26 cellular contexts compared by ENCODE assay signal in genomic region chr10:74831518-74832120, GRCh38. TPM values are rescaled to one million over a fixed set of nuclear protein-coding genes. Genes with fewer than 3 reads are reported as not detected.
DNase-seq lines count a peak whose midpoint lies in the region; ATAC-seq and TF ChIP-seq lines count a peak whose summit lies in the region.
"Had no signal": no experiment of that assay in that cellular context is flagged by ENCODE, and none has a peak within 500 bp of the region (broad histone marks: within the 10 kb centered on the region; RNA-seq: fewer than 3 reads in every experiment).

No MANE protein-coding gene starts in this region.

- no peaks in the 10 kb centered on the region for H3K9me3 Mint-ChIP-seq in activated CD4-positive, alpha-beta T cell treated with anti-CD3 and anti-CD28 coated beads, Interleukin-2, amount 10 ng/mL, durations not matched to agents 24 days and 14 days
- peaks cover 4% of the 10 kb centered on the region for H3K9me3 Mint-ChIP-seq in glutamatergic neuron (ENCODE audit: unreplicated experiment)
- H3K9me3 Mint-ChIP-seq in stimulated activated memory B cell treated with anti-CD40 and anti-IgM and Interleukin-4, amounts not matched to agents 10 μg/mL and 1 μg/mL and 100 μg/mL, for 72 hours = peaks cover 5% of the 10 kb centered on the region
- H3K9me3 Mint-ChIP-seq: activated CD4-positive, alpha-beta memory T cell treated with anti-CD3 and anti-CD28 coated beads for 36 hours; stimulated activated naive CD8-positive, alpha-beta T cell treated with anti-CD3 and anti-CD28 coated beads, Interleukin-15, amount 100 ng/mL, for 72 hours had no signal

- H3K4me1 Mint-ChIP-seq in activated CD4-positive, alpha-beta T cell treated with anti-CD3 and anti-CD28 coated beads, Interleukin-2, amount 10 ng/mL, durations not matched to agents 24 days and 14 days = peaks cover 30% of the 10 kb centered on the region
- H3K4me1 Mint-ChIP-seq in glutamatergic neuron (ENCODE audit: low read depth, unreplicated experiment) = peaks cover 14% of the 10 kb centered on the region
- H3K4me1 Mint-ChIP-seq in stimulated activated memory B cell treated with anti-CD40 and anti-IgM and Interleukin-4, amounts not matched to agents 10 μg/mL and 1 μg/mL and 100 μg/mL, for 72 hours = peaks cover 56% of the 10 kb centered on the region

- intact Hi-C loops in activated CD4-positive, alpha-beta T cell treated with anti-CD3 and anti-CD28 coated beads, Interleukin-2, amount 10 ng/mL, durations not matched to agents 24 days and 14 days (cut with micrococcal nuclease) = no loop called here

- H2AFZ ChIP-seq in Karpas-422 (ENCODE audit: low read length) = no peak overlapping the region
- H2AFZ ChIP-seq: PC-9 had no signal

- 0 out of 2 replicates have a peak overlapping the region, but pooled peaks have one; percentile 6 for H3K9ac ChIP-seq in Karpas-422 (ENCODE audit: low read length)

- H3K4me3 Mint-ChIP-seq in activated CD4-positive, alpha-beta T cell treated with anti-CD3 and anti-CD28 coated beads, Interleukin-2, amount 10 ng/mL, durations not matched to agents 24 days and 14 days = no peak overlapping the region
- H3K4me3 Mint-ChIP-seq in glutamatergic neuron (ENCODE audit: unreplicated experiment) = peak overlapping the region; percentile 13
- H3K4me3 Mint-ChIP-seq in stimulated activated memory B cell treated with anti-CD40 and anti-IgM and Interleukin-4, amounts not matched to agents 10 μg/mL and 1 μg/mL and 100 μg/mL, for 72 hours = no peak overlapping the region
- H3K4me3 Mint-ChIP-seq: activated CD4-positive, alpha-beta memory T cell treated with anti-CD3 and anti-CD28 coated beads for 36 hours; stimulated activated naive CD8-positive, alpha-beta T cell treated with anti-CD3 and anti-CD28 coated beads, Interleukin-15, amount 100 ng/mL, for 72 hours had no signal

- DNase-seq in activated CD4-positive, alpha-beta T cell treated with anti-CD3 and anti-CD28 coated beads, Interleukin-2, amount 10 ng/mL, durations not matched to agents 24 days and 14 days = no peak
- no peak for DNase-seq in activated CD4-positive, alpha-beta T cell treated with anti-CD3 and anti-CD28 coated beads, Interleukin-2, amount 50 U/mL, for 48 hours
- no peak for DNase-seq in Karpas-422
- no peak for DNase-seq in glutamatergic neuron
- DNase-seq in activated effector memory CD4-positive, alpha-beta T cell treated with anti-CD3 and anti-CD28 coated beads, Interleukin-2, amount 50 U/mL, for 16 hours = no peak
- DNase-seq in ecto neural progenitor cell (ENCODE audit: low spot score) = no peak
- DNase-seq in activated CD4-positive, CD25-positive, alpha-beta regulatory T cell treated with anti-CD3 and anti-CD28 coated beads, Interleukin-2, amount 50 U/mL, for 72 hours = no peak
- DNase-seq: 8988T; activated CD4-positive, alpha-beta memory T cell treated with anti-CD3 and anti-CD28 coated beads for 36 hours; activated naive CD4-positive, alpha-beta T cell treated with anti-CD3 and anti-CD28 coated beads, Interleukin-2, amount 50 U/mL, for 16 hours; activated T-cell treated with anti-CD3 and anti-CD28 coated beads for 4 hours; cerebellar nuclear complex; effector CD4-positive, alpha-beta T cell; EL; erythroblast; mesendoderm; NCI-H1417; NCI-H2171; NCI-H69; PC-9; stimulated activated CD4-positive, alpha-beta T cell treated with anti-CD3 and anti-CD28 coated beads, Interleukin-4, amount 100 ng/mL, for 1 hour; stimulated activated naive CD8-positive, alpha-beta T cell treated with anti-CD3 and anti-CD28 coated beads, Interleukin-15, amount 100 ng/mL, for 72 hours; T-helper 1 cell; upper lobe of right lung had no signal

- peak overlapping the region; percentile 2 for H3K27ac Mint-ChIP-seq in activated CD4-positive, alpha-beta T cell treated with anti-CD3 and anti-CD28 coated beads, Interleukin-2, amount 10 ng/mL, durations not matched to agents 24 days and 14 days
- no peak overlapping the region for H3K27ac Mint-ChIP-seq in glutamatergic neuron (ENCODE audit: unreplicated experiment)
- peak overlapping the region; percentile 10 for H3K27ac Mint-ChIP-seq in stimulated activated memory B cell treated with anti-CD40 and anti-IgM and Interleukin-4, amounts not matched to agents 10 μg/mL and 1 μg/mL and 100 μg/mL, for 72 hours
- H3K27ac Mint-ChIP-seq: activated CD4-positive, alpha-beta memory T cell treated with anti-CD3 and anti-CD28 coated beads for 36 hours; stimulated activated naive CD8-positive, alpha-beta T cell treated with anti-CD3 and anti-CD28 coated beads, Interleukin-15, amount 100 ng/mL, for 72 hours had no signal

- H3K9me2 ChIP-seq in Karpas-422 (replicated peaks; ENCODE audit: insufficient read depth, low read length) = no peaks in the 10 kb centered on the region

- ATAC-seq in stimulated activated memory B cell treated with anti-CD40 and anti-IgM and Interleukin-4, amounts not matched to agents 10 μg/mL and 1 μg/mL and 100 μg/mL, for 72 hours = no peak
- ATAC-seq: stimulated activated naive CD8-positive, alpha-beta T cell treated with anti-CD3 and anti-CD28 coated beads, Interleukin-15, amount 100 ng/mL, for 72 hours; upper lobe of right lung had no signal

- H3K27ac ChIP-seq in Karpas-422 (ENCODE audit: low read length) = peak overlapping the region; percentile 24
- H3K27ac ChIP-seq: PC-9, upper lobe of right lung had no signal

- peaks cover 25% of the 10 kb centered on the region for H3K36me3 ChIP-seq in Karpas-422 (ENCODE audit: insufficient read depth, low read length)
- H3K36me3 ChIP-seq: upper lobe of right lung had no signal

- H3K79me2 ChIP-seq in Karpas-422 (ENCODE audit: low read length) = peaks cover 94% of the 10 kb centered on the region

- no peak overlapping the region for H3K4me3 ChIP-seq in Karpas-422 (ENCODE audit: low read length)
- H3K4me3 ChIP-seq: PC-9, smooth muscle cell, upper lobe of right lung had no signal

- H3K36me3 Mint-ChIP-seq in activated CD4-positive, alpha-beta T cell treated with anti-CD3 and anti-CD28 coated beads, Interleukin-2, amount 10 ng/mL, durations not matched to agents 24 days and 14 days (ENCODE audit: low read depth) = peaks cover 22% of the 10 kb centered on the region
- no peaks in the 10 kb centered on the region for H3K36me3 Mint-ChIP-seq in glutamatergic neuron (ENCODE audit: unreplicated experiment)
- H3K36me3 Mint-ChIP-seq in stimulated activated memory B cell treated with anti-CD40 and anti-IgM and Interleukin-4, amounts not matched to agents 10 μg/mL and 1 μg/mL and 100 μg/mL, for 72 hours = peaks cover 16% of the 10 kb centered on the region
- H3K36me3 Mint-ChIP-seq: activated CD4-positive, alpha-beta memory T cell treated with anti-CD3 and anti-CD28 coated beads for 36 hours had no signal

- no peaks in the 10 kb centered on the region for H3K27me3 Mint-ChIP-seq in activated CD4-positive, alpha-beta T cell treated with anti-CD3 and anti-CD28 coated beads, Interleukin-2, amount 10 ng/mL, durations not matched to agents 24 days and 14 days
- no peaks in the 10 kb centered on the region for H3K27me3 Mint-ChIP-seq in glutamatergic neuron (ENCODE audit: unreplicated experiment)
- no peaks in the 10 kb centered on the region for H3K27me3 Mint-ChIP-seq in stimulated activated memory B cell treated with anti-CD40 and anti-IgM and Interleukin-4, amounts not matched to agents 10 μg/mL and 1 μg/mL and 100 μg/mL, for 72 hours
- H3K27me3 Mint-ChIP-seq: activated CD4-positive, alpha-beta memory T cell treated with anti-CD3 and anti-CD28 coated beads for 36 hours; stimulated activated naive CD8-positive, alpha-beta T cell treated with anti-CD3 and anti-CD28 coated beads, Interleukin-15, amount 100 ng/mL, for 72 hours had no signal

- TF ChIP-seq CTCF in glutamatergic neuron (IDR thresholded peaks at IDR 0.05; ENCODE audit: partially characterized antibody, unreplicated experiment) = no peak

- H3K4me2 ChIP-seq in Karpas-422 (ENCODE audit: low read depth, low read length, poor library complexity, severe bottlenecking) = no peak overlapping the region
- H3K4me2 ChIP-seq: PC-9, smooth muscle cell had no signal

- peaks cover 8% of the 10 kb centered on the region; the same call in 1 of the 2 replicates for H4K20me1 ChIP-seq in Karpas-422 (ENCODE audit: insufficient read depth, low read depth, low read length)

- H3K27me3 ChIP-seq in Karpas-422 (ENCODE audit: low read length) = no peaks in the 10 kb centered on the region
- H3K27me3 ChIP-seq: upper lobe of right lung had no signal

- peaks cover 37% of the 10 kb centered on the region for H3K4me1 ChIP-seq in Karpas-422 (ENCODE audit: low read length)

- H3K9me3 ChIP-seq in Karpas-422 (ENCODE audit: low read length) = peaks cover 5% of the 10 kb centered on the region
- H3K9me3 ChIP-seq: upper lobe of right lung had no signal

RNA-seq across cellular contexts. Expression of gene KAT6B, which starts 5.2 kb away (rescaled TPM):
- total RNA-seq in activated CD4-positive, alpha-beta T cell treated with anti-CD3 and anti-CD28 coated beads, Interleukin-2, amount 10 ng/mL, durations not matched to agents 24 days and 14 days = 21.2 and 21.7 TPM in 2 replicates
- total RNA-seq in Karpas-422 (2014; rRNA removed; shearing (Covaris generic); ENCODE audit: low replicate concordance) = 64.1 and 73.6 TPM in 2 replicates
- total RNA-seq in glutamatergic neuron (ENCODE audit: unreplicated experiment) = 75.3 TPM
